In genomic region chr1:58783993-58784757, GRCh38 we compare ENCODE assay signal across 8 cellular contexts. TPM values are rescaled to one million over a fixed set of nuclear protein-coding genes. Genes with fewer than 3 reads are reported as not detected.
A peak's percentile ranks its signal among the peaks of the same experiment; 100 is the strongest.
DNase-seq lines count a peak whose midpoint lies in the region; ATAC-seq, FAIRE-seq and TF ChIP-seq lines count a peak whose summit lies in the region.

Gene JUN (minus strand): TSS chr1:58784047. CDS start chr1:58783070, 977 bp downstream.

- FAIRE-seq in HepG2 (lab: Jason Lieb, UNC): peak; percentile 99

- TF ChIP-seq EP300 in HepG2 (IDR thresholded peaks at IDR 0.05; ENCODE audit: low read depth in 2 of 2, low read length in 2 of 2) (peak; percentile 47 to 89; a peak in 3 of 4 replicates), HepG2 (CRISPR knock-in tag; IDR thresholded peaks at IDR 0.05; ENCODE audit: borderline replicate concordance) (no peak; the same call in 1 of the 2 replicates)

- POLR2A ChIA-PET in activated CD4-positive, alpha-beta memory T cell treated with anti-CD3 and anti-CD28 coated beads for 36 hours (lab: Charles Lee): interaction anchor here (0.9 to 2.4 kb wide), 17 partner anchors 12 to 975 kb away, joined by 3 to 21 read pairs (median 4); partner anchors contain the start of genes FGGY, MYSM1 and OMA1
- POLR2A ChIA-PET in HepG2 (lab: Yijun Ruan, JAX): interaction anchor here (0.6 to 3.8 kb wide), 36 partner anchors 11 to 975 kb away, joined by 3 to 31 read pairs (median 4); partner anchors contain the start of genes FGGY and MYSM1

- H3K4me3 ChIP-seq in HepG2 (replicated peaks in 1 of 3; ENCODE audit: insufficient read depth in 1 of 3, low read depth in 2 of 3, low read length in 3 of 3): peak within 1 kb of the TSS; percentile 82 to 90 (median 87)

- H3K9me3 ChIP-seq in HepG2 (ENCODE audit: low read length): no peaks in the 10 kb centered on the region

- no peak within 1 kb of the TSS for H2AFZ ChIP-seq in HepG2 (ENCODE audit: low read length)

- no peaks in the 10 kb centered on the region for H3K36me3 ChIP-seq in HepG2 (replicated peaks in 1 of 2; ENCODE audit: control insufficient read depth in 1 of 2, insufficient read depth in 2 of 2, low read length in 2 of 2)

- peaks cover 38 to 72% (median 57%) of the 10 kb centered on the region in 3 donors for H3K27me3 Mint-ChIP-seq in CD14-positive monocyte (ENCODE audit: low read depth in 3 of 3)
- peaks cover 3% of the 10 kb centered on the region for H3K27me3 Mint-ChIP-seq in activated CD4-positive, alpha-beta memory T cell treated with anti-CD3 and anti-CD28 coated beads for 36 hours

- TF ChIP-seq CTCF in CD14-positive monocyte (IDR thresholded peaks at IDR 0.05) (no peak), HepG2 (CRISPR knock-in tag; IDR thresholded peaks at IDR 0.05) (0 out of 2 replicates have a peak, but pooled peaks have one; percentile 19)

- CTCF ChIA-PET in activated CD4-positive, alpha-beta memory T cell treated with anti-CD3 and anti-CD28 coated beads for 36 hours (lab: Charles Lee): interaction anchor here (1.0 to 2.8 kb wide), 8 partner anchors 16 to 975 kb away, joined by 3 to 11 read pairs (median 3); no protein-coding TSS in a partner anchor
- CTCF ChIA-PET in HepG2 (lab: Yijun Ruan, JAX; ENCODE audit: low intra/inter-chr PET ratio, low total read pairs): interaction anchor here (0.9 kb wide), 1 partner anchor 15 kb away, joined by 3 read pairs; no protein-coding TSS in a partner anchor

- H3K4me2 ChIP-seq in HepG2 (ENCODE audit: low read depth, low read length): peak within 1 kb of the TSS; percentile 99

- no TSS peak for BruUV-seq in HepG2 (replicated peaks; lab: Mats Ljungman, UMichigan)

- peak within 1 kb of the TSS; percentile 86 for H3K27ac ChIP-seq in HepG2 (ENCODE audit: extremely low read length, insufficient read depth, low read length)

- peaks cover 32% of the 10 kb centered on the region for H4K20me1 ChIP-seq in HepG2 (ENCODE audit: insufficient read depth, low read length)

- peak; percentile 99 to 100 for TF ChIP-seq POLR2A in HepG2 (IDR thresholded peaks at IDR 0.05; ENCODE audit: insufficient read depth in 1 of 2, low read depth in 2 of 2, low read length in 2 of 2)

- ATAC-seq in GM19438 (IDR thresholded peaks at IDR 0.05; ENCODE audit: low read depth, unreplicated experiment): peak; percentile 75
- ATAC-seq in HG03575 (IDR thresholded peaks at IDR 0.05; ENCODE audit: extremely low read depth, insufficient number of reproducible peaks, low FRiP score, unreplicated experiment): peak; percentile 66
- peak; percentile 86 for ATAC-seq in HepG2

- no peaks in the 10 kb centered on the region; a peak in 1 of 5 replicates for H3K27me3 ChIP-seq in HepG2 (ENCODE audit: control insufficient read depth in 1 of 2, insufficient read depth in 2 of 2, low read length in 2 of 2)

- H3K36me3 Mint-ChIP-seq in CD14-positive monocyte: peaks cover 4 to 11% of the 10 kb centered on the region in 2 donors
- H3K36me3 Mint-ChIP-seq in activated CD4-positive, alpha-beta memory T cell treated with anti-CD3 and anti-CD28 coated beads for 36 hours: peaks cover 15% of the 10 kb centered on the region

- H3K4me1 Mint-ChIP-seq in CD14-positive monocyte: peaks cover 23% of the 10 kb centered on the region
- H3K4me1 Mint-ChIP-seq in activated CD4-positive, alpha-beta memory T cell treated with anti-CD3 and anti-CD28 coated beads for 36 hours (ENCODE audit: low read depth): peaks cover 18% of the 10 kb centered on the region

- no peak for TF ChIP-seq RAD21 in HepG2 (CRISPR knock-in tag; IDR thresholded peaks at IDR 0.05)

- DNase-seq in CD14-positive monocyte (ENCODE audit: low spot score) (peak; percentile 100), NCI-H82 treated with DMSO at 0.1 percent for 48 hours (lab: John Stamatoyannopoulos, UW; ENCODE audit: unreplicated experiment) (peak; percentile 99), dermis microvascular lymphatic vessel endothelial cell (ENCODE audit: low read depth in 2 of 2) (peak; percentile 99 to 100), HepG2 (ENCODE audit: low spot score) (peak; percentile 98)
- peak; percentile 99 for DNase-seq in activated CD4-positive, alpha-beta memory T cell treated with anti-CD3 and anti-CD28 coated beads for 36 hours
- DNase-seq in stimulated activated CD4-positive, alpha-beta T cell treated with anti-CD3 and anti-CD28 coated beads, Interleukin-4, amount 100 ng/mL, for 1 hour: peak; percentile 98

- peak within 1 kb of the TSS; percentile 96 to 99 for H3K4me3 Mint-ChIP-seq in CD14-positive monocyte
- H3K4me3 Mint-ChIP-seq in activated CD4-positive, alpha-beta memory T cell treated with anti-CD3 and anti-CD28 coated beads for 36 hours: peak within 1 kb of the TSS; percentile 87

- WGBS in HepG2 (ENCODE audit: low lambda C conversion rate): under 1% methylated on average over 27 of the region's 57 CpGs

- H3K79me2 ChIP-seq in HepG2 (ENCODE audit: insufficient read depth, low read length): peaks cover 24% of the 10 kb centered on the region

- intact Hi-C loops in CD14-positive monocyte (cut with micrococcal nuclease): loop anchor here (1.0 to 10.0 kb wide), 7 partner anchors 42 to 911 kb away; partner anchors contain the start of gene FGGY (in 1 of the 2)
- intact Hi-C loops in activated CD4-positive, alpha-beta memory T cell treated with anti-CD3 and anti-CD28 coated beads for 36 hours (cut with micrococcal nuclease): loop anchor here (1.0 to 10.0 kb wide), 15 partner anchors 29 to 1030 kb away; partner anchors contain the start of genes HOOK1, MYSM1 and OMA1
- intact Hi-C loops in HepG2 (cut with micrococcal nuclease; ENCODE audit: unreplicated experiment): loop anchor here (1.0 to 10.0 kb wide), 8 partner anchors 99 to 911 kb away; no protein-coding TSS in a partner anchor

- in situ Hi-C loops in HepG2 (cut with HindIII; ENCODE audit: extremely low pct_ligation_motif_present, low pct_unique_long_range_greater_than_20kb): loop anchor here (5.0 to 10.0 kb wide), 3 partner anchors 42 to 511 kb away; partner anchors contain the start of gene FGGY

- peaks cover 36% of the 10 kb centered on the region for H3K4me1 ChIP-seq in HepG2 (ENCODE audit: insufficient read depth, low read length)

- H3K27ac Mint-ChIP-seq in CD14-positive monocyte: peak within 1 kb of the TSS; percentile 95 to 99 (median 97)
- peak within 1 kb of the TSS; percentile 94 for H3K27ac Mint-ChIP-seq in activated CD4-positive, alpha-beta memory T cell treated with anti-CD3 and anti-CD28 coated beads for 36 hours

- peaks cover 7 to 22% (median 11%) of the 10 kb centered on the region in 7 donors for H3K9me3 Mint-ChIP-seq in CD14-positive monocyte
- peaks cover 12% of the 10 kb centered on the region for H3K9me3 Mint-ChIP-seq in activated CD4-positive, alpha-beta memory T cell treated with anti-CD3 and anti-CD28 coated beads for 36 hours

- H3K9ac ChIP-seq in HepG2 (ENCODE audit: insufficient read depth, low read depth, low read length): peak within 1 kb of the TSS; percentile 98

TF ChIP-seq in HepG2, 621 proteins besides CTCF, POLR2A, EP300 and RAD21 (continues in another document):
- TF ChIP-seq JUN (CRISPR knock-in tag; IDR thresholded peaks at IDR 0.05) (peak; percentile 95), RBM39 (IDR thresholded peaks at IDR 0.05; ENCODE audit: low read depth, low read length, poor library complexity, severe bottlenecking) (no peak), POGK (CRISPR knock-in tag; conservative IDR thresholded peaks at IDR 0.05) (peak; percentile 59; the same call in 1 of the 2 replicates)

RNA-seq across cellular contexts. Expression of gene JUN, which starts in this region (rescaled TPM):
- 10 to 100 TPM; 29.3 to 31.3 TPM for polyA plus RNA-seq in CD14-positive monocyte
- 10 to 100 TPM; 12.5 to 13.2 TPM for total RNA-seq in activated CD4-positive, alpha-beta memory T cell treated with anti-CD3 and anti-CD28 coated beads for 36 hours
- 43.4 and 72.7 TPM in 2 replicates for total RNA-seq in dermis microvascular lymphatic vessel endothelial cell
- total RNA-seq in HepG2 (2016; rRNA removed; fragmentation: Illumina TruSeq; extraction: Trizol): 13.3 and 22.3 TPM in 2 replicates
- 2.7 and 3.4 TPM in 2 replicates for total RNA-seq in HepG2 (2016; cell fraction: cytosol; rRNA removed; fragmentation: Illumina TruSeq; extraction: Trizol; ENCODE audit: low read depth)
- total RNA-seq in HepG2 (2016; cell fraction: insoluble cytoplasmic fraction; rRNA removed; fragmentation: Illumina TruSeq; extraction: Trizol): 10.4 and 25.4 TPM in 2 replicates
- total RNA-seq in HepG2 (2016; cell fraction: membrane; rRNA removed; fragmentation: Illumina TruSeq; extraction: Trizol): 7.5 and 8.4 TPM in 2 replicates
- total RNA-seq in HepG2 (2016; cell fraction: nucleus; rRNA removed; fragmentation: Illumina TruSeq; extraction: Trizol): 37.1 and 40.6 TPM in 2 replicates
- 18.2 and 28.1 TPM in 2 replicates for polyA plus RNA-seq in HepG2 (2011; rRNA removed)
- 17.8 and 19.2 TPM in 2 replicates for polyA plus RNA-seq in HepG2 (2011; cell fraction: cytosol; rRNA removed)
- polyA plus RNA-seq in HepG2 (2011; cell fraction: nucleus; rRNA removed): 39.8 and 53.6 TPM in 2 replicates
- polyA plus RNA-seq in HepG2 (2012): 16.3 and 31.3 TPM in 2 replicates
- polyA plus RNA-seq in HepG2 (2016; cell fraction: cytosol; fragmentation: Illumina TruSeq; extraction: Trizol; ENCODE audit: low read depth): 2.5 and 2.8 TPM in 2 replicates
- polyA plus RNA-seq in HepG2 (2016; cell fraction: insoluble cytoplasmic fraction; fragmentation: Illumina TruSeq; extraction: Trizol; ENCODE audit: low read depth): 14.8 and 19.3 TPM in 2 replicates
- polyA plus RNA-seq in HepG2 (2016; cell fraction: membrane; fragmentation: Illumina TruSeq; extraction: Trizol; ENCODE audit: low read depth): 6.0 and 6.6 TPM in 2 replicates
- polyA plus RNA-seq in HepG2 (2016; cell fraction: nucleus; fragmentation: Illumina TruSeq; extraction: Trizol; ENCODE audit: insufficient read depth, low read depth): 56.1 and 62.3 TPM in 2 replicates
- 7.3 and 24.3 TPM in 2 replicates for polyA minus RNA-seq in HepG2 (2011; rRNA and poly(A)+ RNA removed; ENCODE audit: low replicate concordance)
- 19.3 and 24.3 TPM in 2 replicates for polyA minus RNA-seq in HepG2 (2011; cell fraction: cytosol; rRNA and poly(A)+ RNA removed)
- polyA minus RNA-seq in HepG2 (2011; cell fraction: nucleus; rRNA and poly(A)+ RNA removed): 34.6 and 67.8 TPM in 2 replicates

Comparison
In these comparisons a context has a peak if more than half of its experiments do, and no peak if none do; other contexts are left out.
1. Peak in every context shown above with its lines: DNase-seq, ATAC-seq, H3K4me3 ChIP-seq and H3K27ac ChIP-seq.